ENCODE assay signal across 8 cellular contexts in the genomic region with DNA sequence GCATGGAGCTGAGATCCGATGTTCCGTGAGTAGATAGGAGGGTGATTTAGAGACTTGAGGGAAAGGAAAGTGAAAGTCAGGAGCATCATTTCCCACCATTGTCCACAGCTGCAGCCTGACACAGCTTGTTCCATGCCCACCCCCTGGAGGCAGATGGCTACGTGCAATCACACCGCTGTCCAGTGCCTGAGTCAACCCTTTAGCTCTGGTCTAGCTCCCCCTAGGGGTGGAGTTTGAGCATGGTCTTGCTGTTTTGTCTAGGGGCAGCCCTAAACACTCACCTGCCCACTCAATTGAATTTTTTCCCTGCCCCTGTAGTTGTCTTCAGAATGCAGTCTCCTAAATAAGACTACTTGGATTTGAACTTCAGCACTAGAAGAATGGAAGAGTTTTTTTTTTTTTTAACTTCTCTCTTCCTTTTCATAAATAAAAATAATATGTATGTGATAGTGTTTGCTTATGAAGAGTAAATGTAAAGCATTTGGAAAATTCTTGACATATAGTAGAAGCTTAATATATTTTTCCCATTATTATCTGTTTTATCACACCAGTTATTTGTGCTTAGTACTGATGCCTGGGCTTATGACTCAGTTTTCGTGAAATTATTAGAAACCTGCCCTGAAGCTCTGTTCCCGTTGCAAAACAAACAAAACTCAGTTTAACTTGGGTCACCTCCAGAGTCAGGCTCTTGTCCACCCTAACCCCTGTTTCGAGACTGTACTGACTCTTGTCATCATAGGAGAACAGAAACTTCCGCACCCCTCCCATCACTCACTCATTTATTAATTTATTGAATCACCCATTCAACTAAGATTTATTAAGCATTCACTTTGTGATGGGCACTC.
DNase-seq lines count a peak whose midpoint lies in the region; ATAC-seq lines count a peak whose summit lies in the region.

No MANE protein-coding gene starts in this region.

- ATAC-seq in GM19324 (IDR thresholded peaks at IDR 0.05; ENCODE audit: low FRiP score, unreplicated experiment) = peak; percentile 74
- peak; percentile 93 for ATAC-seq in HG03432 (IDR thresholded peaks at IDR 0.05; ENCODE audit: unreplicated experiment)
- ATAC-seq in HG02571 (IDR thresholded peaks at IDR 0.05; ENCODE audit: unreplicated experiment) = no peak

- DNase-seq in DMS 273 treated with DMSO at 0.1 percent for 48 hours (lab: John Stamatoyannopoulos, UW) = peak; percentile 42
- peak; percentile 90 for DNase-seq in NCI-H748 (lab: John Stamatoyannopoulos, UW; ENCODE audit: unreplicated experiment)
- peak in 30 of 58 donors; percentile 1 to 40 (median 5) for DNase-seq in anterior cingulate cortex (lab: John Stamatoyannopoulos, UW)
- peak; percentile 86 for DNase-seq in iPS DF 19.7 (ENCODE audit: low read depth, low spot score)
- DNase-seq in stimulated activated CD8-positive, alpha-beta memory T cell treated with anti-CD3 and anti-CD28 coated beads, Interleukin-2, amount 100 ng/mL, for 48 hours (ENCODE audit: low read depth in 2 of 2) = peak; percentile 3 to 13

Comparison
In these comparisons a context has a peak if more than half of its experiments do, and no peak if none do; other contexts are left out.
1. DNase-seq: peak in every context shown above with its lines; median percentile 90 in NCI-H748; 86 in iPS DF 19.7; 42 in DMS 273 treated with DMSO at 0.1 percent for 48 hours; 8 in stimulated activated CD8-positive, alpha-beta memory T cell treated with anti-CD3 and anti-CD28 coated beads, Interleukin-2, amount 100 ng/mL, for 48 hours; 5 in anterior cingulate cortex.